10 cellular contexts compared by ENCODE assay signal in the genomic region with DNA sequence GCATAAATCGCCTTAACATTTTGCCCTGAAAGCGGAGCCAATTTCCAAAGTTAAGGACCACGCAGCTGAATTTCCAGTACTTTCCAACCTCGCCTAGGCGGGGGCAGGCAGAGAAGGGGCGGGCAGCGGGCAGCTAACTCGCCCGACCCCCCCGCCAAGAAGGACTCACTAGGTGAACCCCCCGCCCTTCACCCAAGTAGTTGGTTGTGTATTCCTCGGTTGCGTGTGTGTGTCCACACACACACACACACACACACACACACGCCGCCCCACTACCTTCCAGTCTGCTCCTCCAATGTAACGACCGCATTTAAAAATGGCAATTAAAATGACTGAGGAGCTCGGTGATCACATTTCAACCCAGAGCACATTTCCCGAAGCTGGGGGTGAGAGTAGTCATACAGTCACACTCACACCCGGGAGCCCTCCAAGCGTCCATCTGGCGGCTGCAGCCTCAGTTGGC. TPM values are rescaled to one million over a fixed set of nuclear protein-coding genes. Genes with fewer than 3 reads are reported as not detected.
DNase-seq lines count a peak whose midpoint lies in the region; ATAC-seq and TF ChIP-seq lines count a peak whose summit lies in the region.
"Had no signal": no experiment of that assay in that cellular context is flagged by ENCODE, and none has a peak within 500 bp of the region (broad histone marks: within the 10 kb centered on the region; RNA-seq: fewer than 3 reads in every experiment).

No MANE protein-coding gene starts in this region.

- ATAC-seq in upper lobe of left lung (ENCODE audit: low FRiP score in 2 of 2) = peak in 1 of 2 donors; percentile 4

- H3K9me3 Mint-ChIP-seq in activated naive CD4-positive, alpha-beta T cell treated with anti-CD3 and anti-CD28 coated beads, Interleukin-2, amount 10 ng/mL, durations not matched to agents 7 days and 5 days = no peaks in the 10 kb centered on the region

- peak; percentile 45 for DNase-seq in NCI-H748 (lab: John Stamatoyannopoulos, UW; ENCODE audit: unreplicated experiment)
- DNase-seq in NCI-H748 treated with DMSO at 0.1 percent for 48 hours (lab: John Stamatoyannopoulos, UW) = no peak
- DNase-seq in brain microvascular endothelial cell = no peak
- peak; percentile 85 for DNase-seq in left kidney (ENCODE audit: low read depth, low spot score)
- DNase-seq in upper lobe of left lung = peak in 1 of 2 donors; percentile 30
- DNase-seq in activated naive CD4-positive, alpha-beta T cell treated with anti-CD3 and anti-CD28 coated beads, Interleukin-2, amount 10 ng/mL, durations not matched to agents 7 days and 5 days = no peak
- DNase-seq in GOT3 (lab: John Stamatoyannopoulos, UW) = no peak
- no peak for DNase-seq in activated CD4-positive, alpha-beta T cell treated with anti-CD3 and anti-CD28 coated beads, Interleukin-2, amount 50 U/mL, for 1 hour
- DNase-seq: CD4-positive, CD25-positive, alpha-beta regulatory T cell had no signal

- H3K4me3 Mint-ChIP-seq in activated naive CD4-positive, alpha-beta T cell treated with anti-CD3 and anti-CD28 coated beads, Interleukin-2, amount 10 ng/mL, durations not matched to agents 7 days and 5 days = no peak overlapping the region
- H3K4me3 Mint-ChIP-seq: CD4-positive, CD25-positive, alpha-beta regulatory T cell had no signal

- no peak for TF ChIP-seq EP300 in upper lobe of left lung (IDR thresholded peaks at IDR 0.05)

- TF ChIP-seq CTCF in brain microvascular endothelial cell (IDR thresholded peaks at IDR 0.05; ENCODE audit: low read depth, low read length, missing control alignments) = no peak
- no peak for TF ChIP-seq CTCF in upper lobe of left lung (IDR thresholded peaks at IDR 0.05)

- WGBS in upper lobe of left lung, 2 donors = 0 to 3% methylated on average over 6 to 22 of the region's 22 CpGs

- H3K4me1 ChIP-seq in upper lobe of left lung = peaks cover 30 to 43% (median 41%) of the 10 kb centered on the region in 4 donors

- peaks cover 37% of the 10 kb centered on the region for H3K27me3 ChIP-seq in brain microvascular endothelial cell (replicated peaks)
- H3K27me3 ChIP-seq in upper lobe of left lung = peaks cover 0 to 44% (median 24%) of the 10 kb centered on the region in 4 donors

- H3K36me3 Mint-ChIP-seq in activated naive CD4-positive, alpha-beta T cell treated with anti-CD3 and anti-CD28 coated beads, Interleukin-2, amount 10 ng/mL, durations not matched to agents 7 days and 5 days = peaks cover 2% of the 10 kb centered on the region

- H3K36me3 ChIP-seq in brain microvascular endothelial cell (replicated peaks) (no peaks in the 10 kb centered on the region), upper lobe of left lung (no peaks in the 10 kb centered on the region)

- peaks cover 83% of the 10 kb centered on the region for H3K27me3 Mint-ChIP-seq in activated naive CD4-positive, alpha-beta T cell treated with anti-CD3 and anti-CD28 coated beads, Interleukin-2, amount 10 ng/mL, durations not matched to agents 7 days and 5 days

- no peaks in the 10 kb centered on the region for H3K9me3 ChIP-seq in upper lobe of left lung

- TF ChIP-seq POLR2A in upper lobe of left lung (IDR thresholded peaks at IDR 0.05) = no peak

- no peak overlapping the region for H3K27ac Mint-ChIP-seq in activated naive CD4-positive, alpha-beta T cell treated with anti-CD3 and anti-CD28 coated beads, Interleukin-2, amount 10 ng/mL, durations not matched to agents 7 days and 5 days
- H3K27ac Mint-ChIP-seq: CD4-positive, CD25-positive, alpha-beta regulatory T cell had no signal

- H3K27ac ChIP-seq in brain microvascular endothelial cell = no peak overlapping the region
- H3K27ac ChIP-seq in upper lobe of left lung = no peak overlapping the region
- H3K27ac ChIP-seq: HL-60 had no signal

- H3K4me3 ChIP-seq in brain microvascular endothelial cell (ENCODE audit: low read depth, low read length) (peak overlapping the region; percentile 77), upper lobe of left lung (peak overlapping the region in 3 of 4 donors; percentile 33 to 54 (median 50))

- in situ Hi-C loops in brain microvascular endothelial cell (cut with HindIII; ENCODE audit: low pct_ligation_motif_present, low sequenced_read_pairs) = no loop called here

- peaks cover 16% of the 10 kb centered on the region for H3K4me1 Mint-ChIP-seq in activated naive CD4-positive, alpha-beta T cell treated with anti-CD3 and anti-CD28 coated beads, Interleukin-2, amount 10 ng/mL, durations not matched to agents 7 days and 5 days

- CTCF ChIA-PET in activated naive CD4-positive, alpha-beta T cell treated with anti-CD3 and anti-CD28 coated beads, Interleukin-2, amount 10 ng/mL, durations not matched to agents 7 days and 5 days (lab: Charles Lee) = no interaction called here

RNA-seq across cellular contexts. Expression of a gene that starts 1.4 kb away (rescaled TPM):
- 10 to 100 TPM in 2 of 6 donors, 1 to 10 TPM in 3, under 1 TPM in 1; 0.11 to 20.0 (median 3.7) TPM for total RNA-seq in upper lobe of left lung
- total RNA-seq: CD4-positive, CD25-positive, alpha-beta regulatory T cell had no signal

Comparison
In these comparisons a context has a peak if more than half of its experiments do, and no peak if none do; other contexts are left out.
1. DNase-seq: peak in NCI-H748 (single experiment) and left kidney (single experiment); none in NCI-H748 treated with DMSO at 0.1 percent for 48 hours (single experiment), brain microvascular endothelial cell (single experiment), activated naive CD4-positive, alpha-beta T cell treated with anti-CD3 and anti-CD28 coated beads, Interleukin-2, amount 10 ng/mL, durations not matched to agents 7 days and 5 days (single experiment), GOT3 (single experiment) and activated CD4-positive, alpha-beta T cell treated with anti-CD3 and anti-CD28 coated beads, Interleukin-2, amount 50 U/mL, for 1 hour (single experiment).